In the genomic region with DNA sequence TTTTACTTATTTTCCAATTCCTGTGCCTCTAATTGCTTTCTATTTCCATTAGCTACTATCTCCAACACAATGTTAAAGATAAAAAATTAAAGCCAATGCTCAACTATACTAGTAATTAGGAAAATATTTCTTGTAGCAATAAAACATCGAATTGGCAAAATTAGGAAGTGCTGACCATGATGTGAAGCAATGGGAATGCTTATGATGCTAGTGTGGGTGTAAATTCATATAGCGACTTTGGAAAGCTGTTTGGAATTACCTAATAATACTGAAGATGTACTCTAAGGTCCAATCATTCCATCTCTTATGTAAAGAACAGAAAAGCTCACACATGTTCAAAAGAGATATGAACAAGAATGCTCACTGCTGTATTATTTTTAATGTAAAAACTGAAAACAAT, we compare ENCODE assay signal across 23 cellular contexts.
"Had no signal": no experiment of that assay in that cellular context is flagged by ENCODE, and none has a peak within 500 bp of the region (broad histone marks: within the 10 kb centered on the region; RNA-seq: fewer than 3 reads in every experiment).

No MANE protein-coding gene starts in this region.

- H3K79me2 ChIP-seq: parathyroid adenoma had no signal

- H2AFZ ChIP-seq: neural progenitor cell, parathyroid adenoma had no signal

- H3K4me2 ChIP-seq: neural progenitor cell had no signal

- H3K27ac ChIP-seq: neural progenitor cell, ovary, parathyroid adenoma, psoas muscle, right lobe of liver, sigmoid colon, stomach, thoracic aorta, thyroid gland, tibial nerve, upper lobe of left lung, vagina had no signal

- H3K4me3 ChIP-seq: neural progenitor cell, ovary, psoas muscle, right lobe of liver, sigmoid colon, stomach, thoracic aorta, thyroid gland, tibial nerve, upper lobe of left lung, vagina had no signal

- ATAC-seq: psoas muscle; right cardiac atrium; right lobe of liver; stimulated activated effector memory CD8-positive, alpha-beta T cell treated with anti-CD3 and anti-CD28 coated beads, Interleukin-12 subunit alpha, Interleukin-12 subunit beta, amount 100 ng/mL, for 72 hours; stimulated activated naive B cell treated with anti-CD40 and anti-IgM and Interleukin-4, amounts not matched to agents 10 μg/mL and 1 μg/mL and 100 μg/mL, for 72 hours had no signal

- H3K36me3 ChIP-seq: ovary, right lobe of liver, sigmoid colon, stomach, thoracic aorta, thyroid gland, tibial nerve, upper lobe of left lung, vagina had no signal

- H3K9ac ChIP-seq: neural progenitor cell, parathyroid adenoma had no signal

- H3K9me3 ChIP-seq: ovary, psoas muscle, right lobe of liver, sigmoid colon, stomach, thoracic aorta, thyroid gland, tibial nerve, upper lobe of left lung, vagina had no signal

- H3K4me1 ChIP-seq: parathyroid adenoma, right lobe of liver, stomach, thyroid gland had no signal

- H3K27me3 ChIP-seq: neural progenitor cell, ovary, right lobe of liver, sigmoid colon, stomach, thyroid gland, tibial nerve, upper lobe of left lung, vagina had no signal

- DNase-seq: occipital lobe; ovary; posterior cingulate gyrus; psoas muscle; right cardiac atrium; right lobe of liver; sigmoid colon; small intestine; stimulated activated CD4-positive, alpha-beta T cell treated with anti-CD3 and anti-CD28 coated beads, Interleukin-15, amount 100 ng/mL, for 24 hours; stimulated activated CD4-positive, alpha-beta T cell treated with anti-CD3 and anti-CD28 coated beads, Interleukin-2, amount 100 ng/mL, for 24 hours; stimulated activated CD4-positive, alpha-beta T cell treated with anti-CD3 and anti-CD28 coated beads, Interleukin-2, amount 100 ng/mL, for 48 hours; stimulated activated CD4-positive, alpha-beta T cell treated with anti-CD3 and anti-CD28 coated beads, Interleukin-4, amount 100 ng/mL, for 24 hours; stimulated activated naive B cell treated with anti-CD40 and anti-IgM and Interleukin-4, amounts not matched to agents 10 μg/mL and 1 μg/mL and 100 μg/mL, for 72 hours; stimulated activated naive CD4-positive, alpha-beta T cell treated with Interleukin-2 at 50 U/mL for 16 hours; stomach; thyroid gland; upper lobe of left lung had no signal
